ENCODE assay signal across 24 cellular contexts in the genomic region with DNA sequence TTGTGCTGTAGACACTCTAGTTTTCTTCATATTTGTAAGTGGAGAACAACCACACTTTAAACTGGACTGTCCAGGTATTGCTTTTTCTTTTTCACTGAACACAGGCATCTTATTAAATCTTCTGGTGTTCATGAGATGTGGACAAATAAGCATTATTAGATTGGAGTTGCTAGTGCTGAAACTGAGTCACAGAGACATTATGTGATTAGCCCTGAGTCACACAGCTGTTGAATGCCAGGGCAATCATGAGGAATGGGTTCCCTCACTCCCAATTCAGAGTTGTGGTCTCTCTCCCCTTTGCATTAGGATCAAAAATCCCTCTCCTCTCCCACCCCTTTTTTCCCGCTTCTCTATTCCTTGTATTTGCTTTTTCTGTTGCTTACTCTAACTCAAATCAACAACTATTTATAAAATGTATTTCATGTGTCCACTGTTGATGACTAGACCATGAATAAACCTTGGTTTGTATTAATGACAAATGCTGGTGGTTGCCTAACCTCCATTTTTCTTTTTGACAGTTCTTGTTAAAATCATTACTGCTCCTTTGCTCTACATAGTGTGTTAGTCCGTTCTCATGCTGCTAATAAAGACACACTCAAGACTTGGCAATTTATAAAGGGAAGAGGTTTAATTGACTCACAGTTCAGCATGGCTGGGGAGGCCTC.
DNase-seq lines count a peak whose midpoint lies in the region; ATAC-seq and TF ChIP-seq lines count a peak whose summit lies in the region.
"Had no signal": no experiment of that assay in that cellular context is flagged by ENCODE, and none has a peak within 500 bp of the region (broad histone marks: within the 10 kb centered on the region; RNA-seq: fewer than 3 reads in every experiment).

No MANE protein-coding gene starts in this region.

- H3K4me3 ChIP-seq in mammary epithelial cell (replicated peaks in 1 of 3; ENCODE audit: insufficient read depth in 1 of 3, low read depth in 2 of 3, low read length in 3 of 3): no peak overlapping the region
- H3K4me3 ChIP-seq in breast epithelium: no peak overlapping the region
- no peak overlapping the region for H3K4me3 ChIP-seq in epithelial cell of esophagus (ENCODE audit: low read length)
- no peak overlapping the region for H3K4me3 ChIP-seq in esophagus squamous epithelium

- DNase-seq in mammary epithelial cell (peak; percentile 75), breast epithelium (ENCODE audit: low spot score in 2 of 2) (no peak), epithelial cell of esophagus (ENCODE audit: low read depth) (peak; percentile 39), kidney tubule cell (ENCODE audit: low spot score) (peak; percentile 66), esophagus squamous epithelium (lab: John Stamatoyannopoulos, UW) (no peak), NCI-H748 treated with DMSO at 0.1 percent for 48 hours (lab: John Stamatoyannopoulos, UW) (no peak), H9 (no peak)
- DNase-seq: CD8-positive, alpha-beta T cell; DMS 273 treated with DMSO at 0.1 percent for 48 hours; DMS79; EL; GF-D8; Karpas-422; NCI-H1092 treated with DMSO at 0.1 percent for 48 hours; NCI-H1436; NCI-H1930; NCI-H526 treated with DMSO at 0.1 percent for 48 hours; SHP77 treated with DMSO at 0.1 percent for 48 hours had no signal

- no peak overlapping the region for H2BK12ac ChIP-seq in H9 (ENCODE audit: insufficient read length, low read depth, low read length)

- intact Hi-C loops in mammary epithelial cell (cut with micrococcal nuclease) (loop anchor here (1.0 kb wide), 1 partner anchor 20 kb away; no protein-coding TSS in a partner anchor), breast epithelium (cut with DNase I; ENCODE audit: low total_unique reads) (no loop called here), esophagus squamous epithelium (cut with DNase I) (no loop called here)

- TF ChIP-seq CTCF in mammary epithelial cell (conservative IDR thresholded peaks at IDR 0.05 in 1 of 2, IDR thresholded peaks at IDR 0.05 in 1 of 2; ENCODE audit: extremely low read depth in 1 of 2, insufficient read depth in 1 of 2, low read depth in 1 of 2, low read length in 2 of 2) (no peak), breast epithelium (IDR thresholded peaks at IDR 0.05) (no peak), epithelial cell of esophagus (IDR thresholded peaks at IDR 0.05; ENCODE audit: insufficient read depth, low read depth, low read length, missing control alignments) (no peak), esophagus squamous epithelium (IDR thresholded peaks at IDR 0.05) (no peak), H9 (conservative IDR thresholded peaks at IDR 0.05) (no peak)

- H3K4me3 Mint-ChIP-seq in H9: no peak overlapping the region
- H3K4me3 Mint-ChIP-seq: B cell; CD8-positive, alpha-beta T cell had no signal

- no TSS peak for BruUV-seq in mammary epithelial cell (replicated peaks; lab: Mats Ljungman, UMichigan)

- no peaks in the 10 kb centered on the region for H3K79me1 ChIP-seq in H9 (ENCODE audit: insufficient read depth, low read depth, low read length, poor library complexity, severe bottlenecking)

- peaks cover 3% of the 10 kb centered on the region for H3K9me3 ChIP-seq in mammary epithelial cell (replicated peaks; ENCODE audit: insufficient read depth, low read length)
- H3K9me3 ChIP-seq in breast epithelium: no peaks in the 10 kb centered on the region
- no peaks in the 10 kb centered on the region for H3K9me3 ChIP-seq in esophagus squamous epithelium
- no peaks in the 10 kb centered on the region for H3K9me3 ChIP-seq in H9 (ENCODE audit: control insufficient read depth, low read depth, low read length)

- no peaks in the 10 kb centered on the region for H3K23me2 ChIP-seq in H9 (ENCODE audit: insufficient read length, low read depth, low read length, poor library complexity, severe bottlenecking)

- no peak overlapping the region for H2BK120ac ChIP-seq in H9 (ENCODE audit: low read depth, low read length, poor library complexity, severe bottlenecking)

- H3K9ac ChIP-seq in mammary epithelial cell (ENCODE audit: insufficient read depth, low read length) (no peak overlapping the region), H9 (ENCODE audit: extremely low read depth, insufficient read length, low read length) (no peak overlapping the region)

- H3K4me2 ChIP-seq in mammary epithelial cell (ENCODE audit: insufficient read depth, low read depth, low read length) (no peak overlapping the region), H9 (ENCODE audit: insufficient read depth, insufficient read length, low read length) (no peak overlapping the region)

- H3K36me3 Mint-ChIP-seq in H9 (ENCODE audit: insufficient read depth in 1 of 3, low read depth in 3 of 3): peaks cover 2 to 11% (median 6%) of the 10 kb centered on the region in 3 experiments; a peak in 6 of 7 replicates
- H3K36me3 Mint-ChIP-seq: CD8-positive, alpha-beta T cell had no signal

- H2BK15ac ChIP-seq in H9 (ENCODE audit: low read depth, low read length): no peak overlapping the region

- no peak overlapping the region for H4K91ac ChIP-seq in H9 (ENCODE audit: insufficient read length, low read depth, low read length)

- H4K20me1 ChIP-seq in mammary epithelial cell (ENCODE audit: insufficient read depth, low read length) (no peaks in the 10 kb centered on the region), H9 (ENCODE audit: control insufficient read depth, insufficient read depth, insufficient read length) (no peaks in the 10 kb centered on the region)

- WGBS in mammary epithelial cell (ENCODE audit: low coverage, missing lambda C conversion rate): 49% methylated on average over 2 of the region's 2 CpGs
- 60 to 75% methylated on average over 2 of the region's 2 CpGs for WGBS in esophagus squamous epithelium, 2 donors
- 100% methylated on average over 1 of the region's 2 CpGs for WGBS in H9 (ENCODE audit: extremely low coverage, insufficient read length, low lambda C conversion rate)

- no peak overlapping the region for H3K18ac ChIP-seq in H9 (ENCODE audit: insufficient read length, low read depth, low read length)

- H3K14ac ChIP-seq in H9 (ENCODE audit: insufficient read depth, low read length): no peak overlapping the region

- no peaks in the 10 kb centered on the region for H3K4me1 Mint-ChIP-seq in H9
- H3K4me1 Mint-ChIP-seq: B cell had no signal

- H3K4me1 ChIP-seq in mammary epithelial cell (ENCODE audit: insufficient read depth, low read length): no peaks in the 10 kb centered on the region
- no peaks in the 10 kb centered on the region for H3K4me1 ChIP-seq in breast epithelium
- H3K4me1 ChIP-seq in esophagus squamous epithelium: no peaks in the 10 kb centered on the region
- H3K4me1 ChIP-seq in H9 (ENCODE audit: insufficient read depth, low read length): no peaks in the 10 kb centered on the region

- H3K27ac ChIP-seq in mammary epithelial cell (ENCODE audit: insufficient read depth, low read depth, low read length) (no peak overlapping the region), breast epithelium (no peak overlapping the region), esophagus squamous epithelium (no peak overlapping the region), H9 (ENCODE audit: insufficient read length, low read depth, low read length) (no peak overlapping the region)
- H3K27ac ChIP-seq: 22Rv1, C4-2B had no signal

- H4K5ac ChIP-seq in H9 (ENCODE audit: insufficient read length, low read depth, low read length): no peak overlapping the region

- no peaks in the 10 kb centered on the region; the same call in 1 of the 2 replicates for H3K27me3 Mint-ChIP-seq in H9 (ENCODE audit: low read depth)
- H3K27me3 Mint-ChIP-seq: B cell had no signal

- no peak overlapping the region for H4K8ac ChIP-seq in H9 (replicated peaks; ENCODE audit: insufficient read length, low read depth, low read length)

- H3K27me3 ChIP-seq in mammary epithelial cell (ENCODE audit: insufficient read depth, low read length) (no peaks in the 10 kb centered on the region), breast epithelium (no peaks in the 10 kb centered on the region), esophagus squamous epithelium (no peaks in the 10 kb centered on the region), H9 (ENCODE audit: insufficient read depth, low read length) (no peaks in the 10 kb centered on the region)

- H2BK5ac ChIP-seq in H9 (ENCODE audit: insufficient read length, low read length): no peak overlapping the region

- H3K36me3 ChIP-seq in mammary epithelial cell (ENCODE audit: insufficient read depth, low read length) (no peaks in the 10 kb centered on the region), breast epithelium (no peaks in the 10 kb centered on the region), esophagus squamous epithelium (no peaks in the 10 kb centered on the region)

- H3K56ac ChIP-seq in H9 (ENCODE audit: insufficient read length, low read depth, low read length): no peak overlapping the region

- no peak overlapping the region; a peak in 1 of 7 replicates for H3K27ac Mint-ChIP-seq in H9
- H3K27ac Mint-ChIP-seq: B cell; CD8-positive, alpha-beta T cell had no signal

- H3K79me2 ChIP-seq in mammary epithelial cell (ENCODE audit: insufficient read depth, low read length) (no peaks in the 10 kb centered on the region), H9 (ENCODE audit: insufficient read depth, low read length) (no peaks in the 10 kb centered on the region)

- H3K4ac ChIP-seq in H9 (ENCODE audit: low read depth, low read length): no peak overlapping the region

- no peak overlapping the region for H3K23ac ChIP-seq in H9 (ENCODE audit: insufficient read length, low read depth, low read length)

- dilution Hi-C loops in mammary epithelial cell (cut with HindIII; ENCODE audit: low sequenced_read_pairs): no loop called here

- H3T11ph ChIP-seq in H9 (ENCODE audit: low read length): no peak overlapping the region

- no peak overlapping the region for H2AK5ac ChIP-seq in H9 (ENCODE audit: insufficient read length, low read length)

- H3K9me3 Mint-ChIP-seq in H9: peaks cover 14 to 16% of the 10 kb centered on the region in 2 experiments

- no peak overlapping the region for H2BK20ac ChIP-seq in H9 (ENCODE audit: low read depth, low read length, poor library complexity, severe bottlenecking)

- ATAC-seq in HG02623 (IDR thresholded peaks at IDR 0.05; ENCODE audit: unreplicated experiment): no peak
- ATAC-seq: CD8-positive, alpha-beta T cell; HepG2; Panc1 had no signal

- no peak for TF ChIP-seq POLR2A in breast epithelium (IDR thresholded peaks at IDR 0.05)
- no peak for TF ChIP-seq POLR2A in esophagus squamous epithelium (IDR thresholded peaks at IDR 0.05)

- H2AFZ ChIP-seq in mammary epithelial cell (ENCODE audit: low read depth, low read length): no peak overlapping the region
- no peak overlapping the region for H2AFZ ChIP-seq in H9 (ENCODE audit: low read length)

- in situ Hi-C loops in mammary epithelial cell (cut with MboI; ENCODE audit: low sequenced_read_pairs in 2 of 2): no loop called here

- CTCF ChIA-PET in mammary epithelial cell (lab: Charles Lee; ENCODE audit: low non-redundant PET): no interaction called here

Comparison
In these comparisons a context has a peak if more than half of its experiments do, and no peak if none do; other contexts are left out.
1. DNase-seq: peak in mammary epithelial cell (single experiment), epithelial cell of esophagus (single experiment) and kidney tubule cell (single experiment); none in breast epithelium (0 of 2), esophagus squamous epithelium (single experiment), NCI-H748 treated with DMSO at 0.1 percent for 48 hours (single experiment) and H9 (single experiment).